Comparison of ENCODE assay signal across 1 cellular context in genomic region chr1:222814536-222815366, GRCh38.
A peak's percentile ranks its signal among the peaks of the same experiment; 100 is the strongest.
TF ChIP-seq lines count a peak whose summit lies in the region.

A gene with protein sequence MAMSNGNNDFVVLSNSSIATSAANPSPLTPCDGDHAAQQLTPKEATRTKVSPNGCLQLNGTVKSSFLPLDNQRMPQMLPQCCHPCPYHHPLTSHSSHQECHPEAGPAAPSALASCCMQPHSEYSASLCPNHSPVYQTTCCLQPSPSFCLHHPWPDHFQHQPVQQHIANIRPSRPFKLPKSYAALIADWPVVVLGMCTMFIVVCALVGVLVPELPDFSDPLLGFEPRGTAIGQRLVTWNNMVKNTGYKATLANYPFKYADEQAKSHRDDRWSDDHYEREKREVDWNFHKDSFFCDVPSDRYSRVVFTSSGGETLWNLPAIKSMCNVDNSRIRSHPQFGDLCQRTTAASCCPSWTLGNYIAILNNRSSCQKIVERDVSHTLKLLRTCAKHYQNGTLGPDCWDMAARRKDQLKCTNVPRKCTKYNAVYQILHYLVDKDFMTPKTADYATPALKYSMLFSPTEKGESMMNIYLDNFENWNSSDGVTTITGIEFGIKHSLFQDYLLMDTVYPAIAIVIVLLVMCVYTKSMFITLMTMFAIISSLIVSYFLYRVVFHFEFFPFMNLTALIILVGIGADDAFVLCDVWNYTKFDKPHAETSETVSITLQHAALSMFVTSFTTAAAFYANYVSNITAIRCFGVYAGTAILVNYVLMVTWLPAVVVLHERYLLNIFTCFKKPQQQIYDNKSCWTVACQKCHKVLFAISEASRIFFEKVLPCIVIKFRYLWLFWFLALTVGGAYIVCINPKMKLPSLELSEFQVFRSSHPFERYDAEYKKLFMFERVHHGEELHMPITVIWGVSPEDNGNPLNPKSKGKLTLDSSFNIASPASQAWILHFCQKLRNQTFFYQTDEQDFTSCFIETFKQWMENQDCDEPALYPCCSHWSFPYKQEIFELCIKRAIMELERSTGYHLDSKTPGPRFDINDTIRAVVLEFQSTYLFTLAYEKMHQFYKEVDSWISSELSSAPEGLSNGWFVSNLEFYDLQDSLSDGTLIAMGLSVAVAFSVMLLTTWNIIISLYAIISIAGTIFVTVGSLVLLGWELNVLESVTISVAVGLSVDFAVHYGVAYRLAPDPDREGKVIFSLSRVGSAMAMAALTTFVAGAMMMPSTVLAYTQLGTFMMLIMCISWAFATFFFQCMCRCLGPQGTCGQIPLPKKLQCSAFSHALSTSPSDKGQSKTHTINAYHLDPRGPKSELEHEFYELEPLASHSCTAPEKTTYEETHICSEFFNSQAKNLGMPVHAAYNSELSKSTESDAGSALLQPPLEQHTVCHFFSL (N-terminal part only) (plus strand): TSS chr1:222815039. CDS start chr1:222942824, 127,785 bp downstream.

TF ChIP-seq in HepG2, 621 proteins besides CTCF, POLR2A, EP300 and RAD21 (continued from another document and continues in another):
- 0 out of 2 replicates have a peak, but pooled peaks have one; percentile 47 for TF ChIP-seq ZHX2 (IDR thresholded peaks at IDR 0.05; ENCODE audit: low read depth)
- no peak for TF ChIP-seq ZHX2 (CRISPR knock-in tag; IDR thresholded peaks at IDR 0.05; ENCODE audit: borderline replicate concordance)
- TF ChIP-seq ZFP90 (CRISPR knock-in tag; IDR thresholded peaks at IDR 0.05; ENCODE audit: borderline replicate concordance) = peak; percentile 43; the same call in 1 of the 2 replicates
- TF ChIP-seq HOXA3 (CRISPR knock-in tag; IDR thresholded peaks at IDR 0.05) = peak; percentile 73
- TF ChIP-seq TAF1 (CRISPR knock-in tag; IDR thresholded peaks at IDR 0.05) = peak; percentile 78; the same call in 1 of the 2 replicates
- TF ChIP-seq ZC3H4 (CRISPR knock-in tag; IDR thresholded peaks at IDR 0.05; ENCODE audit: borderline replicate concordance) = no peak
- TF ChIP-seq HDAC2 (CRISPR knock-in tag; IDR thresholded peaks at IDR 0.05) = 0 out of 2 replicates have a peak, but pooled peaks have one; percentile 46
- 0 out of 2 replicates have a peak, but pooled peaks have one; percentile 12 for TF ChIP-seq GATAD2A (CRISPR knock-in tag; IDR thresholded peaks at IDR 0.05)
- TF ChIP-seq YEATS2 (CRISPR knock-in tag; IDR thresholded peaks at IDR 0.05; ENCODE audit: borderline replicate concordance) = no peak; the same call in 1 of the 2 replicates
- TF ChIP-seq ZNF773 (CRISPR knock-in tag; IDR thresholded peaks at IDR 0.05; ENCODE audit: borderline replicate concordance) = peak; percentile 52; the same call in 1 of the 2 replicates
- TF ChIP-seq KDM5A (IDR thresholded peaks at IDR 0.05; ENCODE audit: borderline replicate concordance, low read length) = peak; percentile 50; the same call in 1 of the 2 replicates
- no peak for TF ChIP-seq ZNF260 (CRISPR knock-in tag; IDR thresholded peaks at IDR 0.05; ENCODE audit: borderline replicate concordance, low read depth)
- TF ChIP-seq CEBPZ (IDR thresholded peaks at IDR 0.05; ENCODE audit: low read length) = no peak
- peak; percentile 52; the same call in 1 of the 2 replicates for TF ChIP-seq ZNF792 (CRISPR knock-in tag; IDR thresholded peaks at IDR 0.05)
- TF ChIP-seq GABPA (IDR thresholded peaks at IDR 0.05; ENCODE audit: low read depth, low read length) = peak; percentile 89
- TF ChIP-seq GABPA (CRISPR knock-in tag; IDR thresholded peaks at IDR 0.05; ENCODE audit: low read depth) = peak; percentile 85
- peak; percentile 75 for TF ChIP-seq ZMYM4 (CRISPR knock-in tag; IDR thresholded peaks at IDR 0.05)
- TF ChIP-seq ZNF33B (CRISPR knock-in tag; IDR thresholded peaks at IDR 0.05) = 0 out of 2 replicates have a peak, but pooled peaks have one; percentile 37
- TF ChIP-seq ZNF343 (CRISPR knock-in tag; IDR thresholded peaks at IDR 0.05) = 0 out of 2 replicates have a peak, but pooled peaks have one; percentile 28
- TF ChIP-seq XBP1 (CRISPR knock-in tag; IDR thresholded peaks at IDR 0.05) = no peak
- TF ChIP-seq NFIB (CRISPR knock-in tag; IDR thresholded peaks at IDR 0.05; ENCODE audit: borderline replicate concordance) = no peak
- TF ChIP-seq CREM (IDR thresholded peaks at IDR 0.05) = no peak
- no peak for TF ChIP-seq CREM (CRISPR knock-in tag; IDR thresholded peaks at IDR 0.05)
- TF ChIP-seq ZNF251 (CRISPR knock-in tag; IDR thresholded peaks at IDR 0.05) = no peak
- peak; percentile 44 for TF ChIP-seq TFDP2 (CRISPR knock-in tag; IDR thresholded peaks at IDR 0.05)
- TF ChIP-seq, protein P1, sequence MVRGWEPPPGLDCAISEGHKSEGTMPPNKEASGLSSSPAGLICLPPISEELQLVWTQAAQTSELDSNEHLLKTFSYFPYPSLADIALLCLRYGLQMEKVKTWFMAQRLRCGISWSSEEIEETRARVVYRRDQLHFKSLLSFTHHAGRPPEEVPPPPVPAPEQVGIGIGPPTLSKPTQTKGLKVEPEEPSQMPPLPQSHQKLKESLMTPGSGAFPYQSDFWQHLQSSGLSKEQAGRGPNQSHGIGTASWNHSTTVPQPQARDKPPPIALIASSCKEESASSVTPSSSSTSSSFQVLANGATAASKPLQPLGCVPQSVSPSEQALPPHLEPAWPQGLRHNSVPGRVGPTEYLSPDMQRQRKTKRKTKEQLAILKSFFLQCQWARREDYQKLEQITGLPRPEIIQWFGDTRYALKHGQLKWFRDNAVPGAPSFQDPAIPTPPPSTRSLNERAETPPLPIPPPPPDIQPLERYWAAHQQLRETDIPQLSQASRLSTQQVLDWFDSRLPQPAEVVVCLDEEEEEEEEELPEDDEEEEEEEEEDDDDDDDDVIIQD (CRISPR knock-in tag; IDR thresholded peaks at IDR 0.05; ENCODE audit: low read depth) = 0 out of 2 replicates have a peak, but pooled peaks have one; percentile 8
- TF ChIP-seq, protein P2, sequence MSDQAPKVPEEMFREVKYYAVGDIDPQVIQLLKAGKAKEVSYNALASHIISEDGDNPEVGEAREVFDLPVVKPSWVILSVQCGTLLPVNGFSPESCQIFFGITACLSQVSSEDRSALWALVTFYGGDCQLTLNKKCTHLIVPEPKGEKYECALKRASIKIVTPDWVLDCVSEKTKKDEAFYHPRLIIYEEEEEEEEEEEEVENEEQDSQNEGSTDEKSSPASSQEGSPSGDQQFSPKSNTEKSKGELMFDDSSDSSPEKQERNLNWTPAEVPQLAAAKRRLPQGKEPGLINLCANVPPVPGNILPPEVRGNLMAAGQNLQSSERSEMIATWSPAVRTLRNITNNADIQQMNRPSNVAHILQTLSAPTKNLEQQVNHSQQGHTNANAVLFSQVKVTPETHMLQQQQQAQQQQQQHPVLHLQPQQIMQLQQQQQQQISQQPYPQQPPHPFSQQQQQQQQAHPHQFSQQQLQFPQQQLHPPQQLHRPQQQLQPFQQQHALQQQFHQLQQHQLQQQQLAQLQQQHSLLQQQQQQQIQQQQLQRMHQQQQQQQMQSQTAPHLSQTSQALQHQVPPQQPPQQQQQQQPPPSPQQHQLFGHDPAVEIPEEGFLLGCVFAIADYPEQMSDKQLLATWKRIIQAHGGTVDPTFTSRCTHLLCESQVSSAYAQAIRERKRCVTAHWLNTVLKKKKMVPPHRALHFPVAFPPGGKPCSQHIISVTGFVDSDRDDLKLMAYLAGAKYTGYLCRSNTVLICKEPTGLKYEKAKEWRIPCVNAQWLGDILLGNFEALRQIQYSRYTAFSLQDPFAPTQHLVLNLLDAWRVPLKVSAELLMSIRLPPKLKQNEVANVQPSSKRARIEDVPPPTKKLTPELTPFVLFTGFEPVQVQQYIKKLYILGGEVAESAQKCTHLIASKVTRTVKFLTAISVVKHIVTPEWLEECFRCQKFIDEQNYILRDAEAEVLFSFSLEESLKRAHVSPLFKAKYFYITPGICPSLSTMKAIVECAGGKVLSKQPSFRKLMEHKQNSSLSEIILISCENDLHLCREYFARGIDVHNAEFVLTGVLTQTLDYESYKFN (CRISPR knock-in tag; conservative IDR thresholded peaks at IDR 0.05) = 0 out of 2 replicates have a peak, but pooled peaks have one; percentile 37
- no peak for TF ChIP-seq ZNF746 (CRISPR knock-in tag; IDR thresholded peaks at IDR 0.05)
